ENCODE assay signal across 9 cellular contexts in the genomic region with DNA sequence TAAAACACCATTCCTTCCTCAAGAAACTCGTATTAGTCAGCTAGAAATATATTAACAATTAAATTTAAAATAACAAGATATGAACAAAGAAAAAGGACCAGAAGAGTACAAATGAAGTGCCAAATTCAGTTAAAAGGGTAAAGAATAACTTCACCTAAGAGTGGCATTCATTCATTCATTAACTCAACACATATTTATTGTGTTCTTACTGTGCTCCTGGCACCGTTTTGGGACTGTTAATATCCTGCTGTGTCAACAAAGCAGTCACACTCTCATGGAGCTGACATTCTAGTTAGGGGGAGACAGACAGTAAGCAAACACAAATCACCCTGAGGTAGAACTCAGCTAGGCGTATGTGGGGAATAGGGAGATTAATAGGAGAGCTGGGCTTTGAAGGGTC.
"Had no signal": no experiment of that assay in that cellular context is flagged by ENCODE, and none has a peak within 500 bp of the region (broad histone marks: within the 10 kb centered on the region; RNA-seq: fewer than 3 reads in every experiment).

No MANE protein-coding gene starts in this region.

- H3K4me3 ChIP-seq: GM23248, K562 had no signal

- ATAC-seq: K562 had no signal

- H2AFZ ChIP-seq: GM23248 had no signal

- H3K27ac ChIP-seq: GM23248 had no signal

- FAIRE-seq: H54, HTR-8/SVneo, K562 had no signal

- DNase-seq: GM23248, GOT3, H9, HCEC 1CT, IMR-90, KG1 had no signal

- H3K4me1 Mint-ChIP-seq: H9 had no signal

- H3K27ac Mint-ChIP-seq: H9 had no signal

- H3K9ac ChIP-seq: GM23248 had no signal

- H3K4me3 Mint-ChIP-seq: H9 had no signal
